8 cellular contexts compared by ENCODE assay signal in the genomic region with DNA sequence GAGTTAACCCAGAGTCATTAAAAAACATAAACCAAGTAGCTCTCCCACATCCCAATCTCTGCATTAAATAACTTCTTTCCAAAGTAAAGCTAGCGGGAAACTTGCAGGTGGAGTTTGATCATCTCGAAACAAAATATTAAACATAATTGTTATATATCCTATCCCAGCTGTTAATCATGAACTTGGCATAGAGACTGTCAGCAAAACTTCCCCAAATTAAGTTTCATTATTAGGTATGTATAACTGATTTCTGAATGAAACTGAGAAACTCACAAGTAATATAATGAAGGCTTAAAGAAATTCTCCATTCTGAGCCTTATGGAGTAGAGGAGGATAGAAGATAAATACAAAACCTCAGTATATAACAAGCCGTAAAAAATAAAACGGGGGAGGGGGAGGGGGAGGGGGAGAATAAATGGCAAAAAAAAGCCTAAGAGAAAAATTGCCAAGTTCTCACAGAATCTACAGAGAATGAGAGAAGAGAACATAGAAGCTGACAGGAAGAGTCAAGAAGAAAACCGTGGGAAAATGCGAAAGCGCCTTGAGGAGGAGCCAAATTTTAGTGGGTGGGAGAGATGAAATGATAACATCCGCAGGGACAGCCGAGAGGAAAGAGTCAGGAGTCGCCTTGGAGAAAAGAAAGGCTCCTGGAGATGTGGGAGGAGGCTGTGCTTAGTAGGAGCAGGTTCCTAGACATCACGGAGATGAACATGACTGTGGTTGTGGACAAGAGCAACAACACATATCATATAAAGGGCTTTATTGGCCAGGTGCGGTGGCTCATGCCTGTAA.
DNase-seq lines count a peak whose midpoint lies in the region; ATAC-seq and TF ChIP-seq lines count a peak whose summit lies in the region.

No MANE protein-coding gene starts in this region.

- H3K27me3 Mint-ChIP-seq in stimulated activated naive CD8-positive, alpha-beta T cell treated with anti-CD3 and anti-CD28 coated beads, Interleukin-15, Interleukin-2, amounts not matched to agents 100 ng/mL and 50 ng/mL, for 24 hours, result no peaks in the 10 kb centered on the region
- no peaks in the 10 kb centered on the region for H3K27me3 Mint-ChIP-seq in stimulated activated naive CD8-positive, alpha-beta T cell treated with anti-CD3 and anti-CD28 coated beads, Interleukin-15, amount 100 ng/mL, for 72 hours
- no peaks in the 10 kb centered on the region for H3K27me3 Mint-ChIP-seq in effector memory CD8-positive, alpha-beta T cell

- no peak overlapping the region for H3K4me3 Mint-ChIP-seq in stimulated activated naive CD8-positive, alpha-beta T cell treated with anti-CD3 and anti-CD28 coated beads, Interleukin-15, Interleukin-2, amounts not matched to agents 100 ng/mL and 50 ng/mL, for 24 hours
- no peak overlapping the region for H3K4me3 Mint-ChIP-seq in stimulated activated naive CD8-positive, alpha-beta T cell treated with anti-CD3 and anti-CD28 coated beads, Interleukin-15, amount 100 ng/mL, for 72 hours
- no peak overlapping the region for H3K4me3 Mint-ChIP-seq in effector memory CD8-positive, alpha-beta T cell

- H3K9me3 Mint-ChIP-seq in stimulated activated naive CD8-positive, alpha-beta T cell treated with anti-CD3 and anti-CD28 coated beads, Interleukin-15, Interleukin-2, amounts not matched to agents 100 ng/mL and 50 ng/mL, for 24 hours, result no peaks in the 10 kb centered on the region
- H3K9me3 Mint-ChIP-seq in stimulated activated naive CD8-positive, alpha-beta T cell treated with anti-CD3 and anti-CD28 coated beads, Interleukin-15, amount 100 ng/mL, for 72 hours, result no peaks in the 10 kb centered on the region
- H3K9me3 Mint-ChIP-seq in effector memory CD8-positive, alpha-beta T cell, result no peaks in the 10 kb centered on the region

- DNase-seq in stimulated activated naive CD8-positive, alpha-beta T cell treated with anti-CD3 and anti-CD28 coated beads, Interleukin-15, amount 100 ng/mL, for 72 hours, result no peak
- DNase-seq in astrocyte of the cerebellum (ENCODE audit: low read depth) (peak; percentile 15), AG20443 (ENCODE audit: low spot score) (no peak), medulla oblongata (ENCODE audit: extremely low spot score) (no peak)
- no peak for DNase-seq in activated effector memory CD4-positive, alpha-beta T cell treated with Interleukin-2 at 50 U/mL for 16 hours
- no peak for DNase-seq in effector memory CD8-positive, alpha-beta T cell

- in situ Hi-C loops in astrocyte of the cerebellum (cut with HindIII; ENCODE audit: low sequenced_read_pairs), result no loop called here

- H3K4me3 ChIP-seq in astrocyte of the cerebellum (ENCODE audit: low read depth, low read length), result no peak overlapping the region

- peaks cover 95% of the 10 kb centered on the region for H3K4me1 Mint-ChIP-seq in stimulated activated naive CD8-positive, alpha-beta T cell treated with anti-CD3 and anti-CD28 coated beads, Interleukin-15, Interleukin-2, amounts not matched to agents 100 ng/mL and 50 ng/mL, for 24 hours (ENCODE audit: low read depth)
- H3K4me1 Mint-ChIP-seq in stimulated activated naive CD8-positive, alpha-beta T cell treated with anti-CD3 and anti-CD28 coated beads, Interleukin-15, amount 100 ng/mL, for 72 hours, result peaks cover 91% of the 10 kb centered on the region
- H3K4me1 Mint-ChIP-seq in effector memory CD8-positive, alpha-beta T cell (ENCODE audit: low read depth in 2 of 2), result peaks cover 36 to 43% of the 10 kb centered on the region in 2 donors

- no peak for ATAC-seq in stimulated activated naive CD8-positive, alpha-beta T cell treated with anti-CD3 and anti-CD28 coated beads, Interleukin-15, amount 100 ng/mL, for 72 hours
- peak; percentile 47 for ATAC-seq in HG03135 (IDR thresholded peaks at IDR 0.05; ENCODE audit: unreplicated experiment)
- ATAC-seq in effector memory CD8-positive, alpha-beta T cell (replicated peaks), result no peak

- TF ChIP-seq CTCF in astrocyte of the cerebellum (IDR thresholded peaks at IDR 0.05; ENCODE audit: low read depth, low read length, missing control alignments), result no peak

- H3K36me3 Mint-ChIP-seq in stimulated activated naive CD8-positive, alpha-beta T cell treated with anti-CD3 and anti-CD28 coated beads, Interleukin-15, Interleukin-2, amounts not matched to agents 100 ng/mL and 50 ng/mL, for 24 hours (ENCODE audit: low read depth), result no peaks in the 10 kb centered on the region
- H3K36me3 Mint-ChIP-seq in effector memory CD8-positive, alpha-beta T cell (ENCODE audit: insufficient read depth), result peaks cover 3% of the 10 kb centered on the region

- H3K27ac Mint-ChIP-seq in stimulated activated naive CD8-positive, alpha-beta T cell treated with anti-CD3 and anti-CD28 coated beads, Interleukin-15, Interleukin-2, amounts not matched to agents 100 ng/mL and 50 ng/mL, for 24 hours, result peak overlapping the region; percentile 49
- H3K27ac Mint-ChIP-seq in stimulated activated naive CD8-positive, alpha-beta T cell treated with anti-CD3 and anti-CD28 coated beads, Interleukin-15, amount 100 ng/mL, for 72 hours, result no peak overlapping the region
- H3K27ac Mint-ChIP-seq in effector memory CD8-positive, alpha-beta T cell, result no peak overlapping the region
